In the genomic region with DNA sequence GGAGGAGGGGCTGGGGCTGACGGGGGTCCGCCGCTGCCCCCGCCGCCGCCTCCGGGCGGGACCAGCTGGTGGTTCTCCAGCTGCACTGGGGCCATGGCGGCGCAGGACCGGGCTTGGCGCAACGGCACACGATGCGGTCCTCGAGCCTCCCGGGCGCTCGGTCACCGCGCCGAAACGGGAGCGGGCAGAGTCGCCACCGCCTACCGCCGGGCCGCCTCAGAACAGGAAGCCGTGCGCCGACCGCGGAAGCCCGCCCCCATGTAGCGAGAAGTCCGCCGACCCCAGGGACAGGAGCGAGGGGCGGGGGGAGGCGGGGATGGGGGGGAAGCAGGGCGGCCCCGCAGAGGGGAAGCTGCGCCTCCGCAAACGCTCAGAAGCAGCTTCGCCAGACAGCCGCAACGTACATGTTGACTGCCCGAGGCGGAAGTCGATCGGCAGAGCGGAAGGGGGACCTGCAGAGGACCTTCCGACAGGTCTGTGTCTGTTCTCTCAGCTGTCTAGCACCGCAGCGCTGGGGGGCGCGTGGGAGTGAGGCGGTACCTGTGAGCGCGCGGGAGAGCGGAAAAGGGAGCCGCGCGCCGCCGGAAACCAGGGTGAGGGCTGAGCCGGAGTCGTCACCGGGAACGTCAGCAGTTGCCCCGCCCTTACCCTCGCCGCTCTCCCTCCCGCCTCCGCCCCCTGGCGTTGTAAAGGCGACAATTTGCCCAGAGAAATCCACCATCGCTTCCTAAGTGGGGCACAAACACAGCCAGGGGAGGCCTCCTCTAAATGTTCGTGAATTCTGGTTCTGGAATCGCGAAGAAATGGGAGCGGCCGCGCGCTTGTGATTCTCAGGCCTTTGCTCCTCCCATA, we compare ENCODE assay signal across 1 cellular context.
TF ChIP-seq lines count a peak whose summit lies in the region.

Gene MED14 (minus strand): TSS at position 225 of the 852 bp plus-strand sequence. CDS start 130 bp downstream, at position 95.

TF ChIP-seq in SK-N-SH treated with all-trans-retinoic acid at 6 μM for 48 hours, 23 proteins besides CTCF, POLR2A, EP300 and RAD21 (continued from another document):
- TF ChIP-seq, protein P1, sequence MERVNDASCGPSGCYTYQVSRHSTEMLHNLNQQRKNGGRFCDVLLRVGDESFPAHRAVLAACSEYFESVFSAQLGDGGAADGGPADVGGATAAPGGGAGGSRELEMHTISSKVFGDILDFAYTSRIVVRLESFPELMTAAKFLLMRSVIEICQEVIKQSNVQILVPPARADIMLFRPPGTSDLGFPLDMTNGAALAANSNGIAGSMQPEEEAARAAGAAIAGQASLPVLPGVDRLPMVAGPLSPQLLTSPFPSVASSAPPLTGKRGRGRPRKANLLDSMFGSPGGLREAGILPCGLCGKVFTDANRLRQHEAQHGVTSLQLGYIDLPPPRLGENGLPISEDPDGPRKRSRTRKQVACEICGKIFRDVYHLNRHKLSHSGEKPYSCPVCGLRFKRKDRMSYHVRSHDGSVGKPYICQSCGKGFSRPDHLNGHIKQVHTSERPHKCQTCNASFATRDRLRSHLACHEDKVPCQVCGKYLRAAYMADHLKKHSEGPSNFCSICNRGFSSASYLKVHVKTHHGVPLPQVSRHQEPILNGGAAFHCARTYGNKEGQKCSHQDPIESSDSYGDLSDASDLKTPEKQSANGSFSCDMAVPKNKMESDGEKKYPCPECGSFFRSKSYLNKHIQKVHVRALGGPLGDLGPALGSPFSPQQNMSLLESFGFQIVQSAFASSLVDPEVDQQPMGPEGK (CRISPR knock-in tag; IDR thresholded peaks at IDR 0.05; ENCODE audit: borderline replicate concordance), result no peak
- TF ChIP-seq ZFP3 (CRISPR knock-in tag; IDR thresholded peaks at IDR 0.05), result no peak
